Comparison of ENCODE assay signal across 11 cellular contexts in genomic region chr14:32897724-32898064, GRCh38. TPM values are rescaled to one million over a fixed set of nuclear protein-coding genes. Genes with fewer than 3 reads are reported as not detected.
DNase-seq lines count a peak whose midpoint lies in the region; ATAC-seq and TF ChIP-seq lines count a peak whose summit lies in the region.
"Had no signal": no experiment of that assay in that cellular context is flagged by ENCODE, and none has a peak within 500 bp of the region (broad histone marks: within the 10 kb centered on the region; RNA-seq: fewer than 3 reads in every experiment).

No MANE protein-coding gene starts in this region.

- no peaks in the 10 kb centered on the region for H3K27me3 ChIP-seq in heart right ventricle

- peak overlapping the region in 9 of 10 donors; percentile 23 to 62 (median 56) for H3K4me3 ChIP-seq in heart right ventricle
- peak overlapping the region; percentile 39 for H3K4me3 ChIP-seq in skeletal muscle cell (ENCODE audit: low read depth, low read length)
- H3K4me3 ChIP-seq: mucosa of descending colon had no signal

- 85 to 90% methylated on average over 6 of the region's 6 CpGs for WGBS in heart right ventricle, 2 donors

- no peaks in the 10 kb centered on the region for H3K9me3 ChIP-seq in heart right ventricle
- H3K9me3 ChIP-seq: mucosa of descending colon had no signal

- H3K36me3 ChIP-seq in heart right ventricle: no peaks in the 10 kb centered on the region

- no peaks in the 10 kb centered on the region for H3K9me3 Mint-ChIP-seq in Calu3 (ENCODE audit: low read depth, unreplicated experiment)

- CTCF ChIA-PET in Calu3 (lab: Charles Lee): no interaction called here

- DNase-seq in Calu3: no peak
- no peak for DNase-seq in heart right ventricle
- no peak for DNase-seq in skeletal muscle cell (ENCODE audit: low read depth)
- DNase-seq in stimulated activated CD4-positive, alpha-beta T cell treated with anti-CD3 and anti-CD28 coated beads, Interleukin-2, amount 100 ng/mL, for 24 hours: no peak
- DNase-seq: activated T-cell treated with anti-CD3 and anti-CD28 coated beads for 4 hours, erythroblast, mucosa of descending colon had no signal

- peak in 4 of 8 donors; percentile 14 to 22 (median 15) for ATAC-seq in heart right ventricle
- ATAC-seq in GM19023 (IDR thresholded peaks at IDR 0.05; ENCODE audit: unreplicated experiment): no peak
- no peak for ATAC-seq in HG03039 (IDR thresholded peaks at IDR 0.05; ENCODE audit: unreplicated experiment)
- ATAC-seq in GM19452 (IDR thresholded peaks at IDR 0.05; ENCODE audit: unreplicated experiment): no peak

- peaks cover 0 to 8% (median 0%) of the 10 kb centered on the region in 9 donors for H3K4me1 ChIP-seq in heart right ventricle

- H3K4me3 Mint-ChIP-seq in Calu3 (ENCODE audit: low read depth, unreplicated experiment): peak overlapping the region; percentile 77

- TF ChIP-seq CTCF in Calu3 (IDR thresholded peaks at IDR 0.05; ENCODE audit: unreplicated experiment) (no peak), VCaP (conservative IDR thresholded peaks at IDR 0.05) (no peak), heart right ventricle (IDR thresholded peaks at IDR 0.05) (no peak)

- H3K27me3 Mint-ChIP-seq in Calu3 (ENCODE audit: unreplicated experiment): peaks cover 12% of the 10 kb centered on the region

- intact Hi-C loops in Calu3 (cut with micrococcal nuclease; ENCODE audit: unreplicated experiment) (no loop called here), heart right ventricle (cut with DNase I) (no loop called here)

- peaks cover 6% of the 10 kb centered on the region for H3K36me3 Mint-ChIP-seq in Calu3 (ENCODE audit: insufficient read depth, unreplicated experiment)

- no TSS peak for BruUV-seq in Calu3 (replicated peaks; lab: Mats Ljungman, UMichigan)

- H3K27ac ChIP-seq in VCaP (peak overlapping the region; percentile 37; the same call in 1 of the 2 replicates), heart right ventricle (peak overlapping the region in 9 of 10 donors; percentile 13 to 82 (median 78))

- H3K27ac Mint-ChIP-seq in Calu3 (ENCODE audit: unreplicated experiment): peak overlapping the region; percentile 57

- no peaks in the 10 kb centered on the region for H3K4me1 Mint-ChIP-seq in Calu3 (ENCODE audit: low read depth, unreplicated experiment)

RNA-seq across cellular contexts. Expression of gene NPAS3, which starts 41.0 kb away (rescaled TPM):
- total RNA-seq in Calu3 (2022) (not detected in 2 replicates), heart right ventricle (1 to 10 TPM in 6 of 10 donors, under 1 TPM in 4; 0.55 to 2.8 (median 1.4) TPM)
- under 1 TPM; 0.12 to 0.29 TPM for polyA plus RNA-seq in heart right ventricle
